1 cellular context compared by ENCODE assay signal in the genomic region with DNA sequence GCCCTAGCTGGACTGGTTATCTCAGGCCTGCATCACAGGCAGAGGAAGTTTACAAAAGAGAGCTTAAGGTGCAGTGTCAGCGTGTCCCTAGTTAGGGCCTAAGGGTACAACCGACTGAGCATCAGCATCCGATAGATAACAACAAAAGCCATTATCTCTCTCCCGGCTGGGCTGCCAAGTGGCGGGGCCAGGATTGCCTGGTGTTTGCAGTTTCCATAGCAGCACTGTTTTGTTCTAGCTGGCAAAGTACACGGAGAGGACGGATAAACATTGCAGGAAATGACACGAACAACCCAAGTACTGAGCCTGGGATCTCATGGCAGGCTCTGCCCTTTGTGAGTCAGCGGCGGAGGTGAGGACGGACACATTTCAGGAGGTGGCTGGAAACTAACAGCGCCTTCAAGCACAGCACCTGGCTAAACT.
TF ChIP-seq lines count a peak whose summit lies in the region.

No MANE protein-coding gene starts in this region.

TF ChIP-seq in K562, 482 proteins besides CTCF, POLR2A, EP300 and RAD21 (continued from another document and continues in another):
- peak; percentile 97 for TF ChIP-seq RREB1 (CRISPR knock-in tag; IDR thresholded peaks at IDR 0.05)
- TF ChIP-seq PRMT5 (CRISPR knock-in tag; IDR thresholded peaks at IDR 0.05), result no peak
- TF ChIP-seq ARID2 (IDR thresholded peaks at IDR 0.05), result no peak
- peak; percentile 70; the same call in 1 of the 2 replicates for TF ChIP-seq ATF7 (IDR thresholded peaks at IDR 0.05)
- TF ChIP-seq CBX5 (IDR thresholded peaks at IDR 0.05; ENCODE audit: borderline replicate concordance, low read depth), result no peak
- TF ChIP-seq STAG1 (CRISPR knock-in tag; IDR thresholded peaks at IDR 0.05; ENCODE audit: borderline replicate concordance), result no peak
- TF ChIP-seq, protein P1, sequence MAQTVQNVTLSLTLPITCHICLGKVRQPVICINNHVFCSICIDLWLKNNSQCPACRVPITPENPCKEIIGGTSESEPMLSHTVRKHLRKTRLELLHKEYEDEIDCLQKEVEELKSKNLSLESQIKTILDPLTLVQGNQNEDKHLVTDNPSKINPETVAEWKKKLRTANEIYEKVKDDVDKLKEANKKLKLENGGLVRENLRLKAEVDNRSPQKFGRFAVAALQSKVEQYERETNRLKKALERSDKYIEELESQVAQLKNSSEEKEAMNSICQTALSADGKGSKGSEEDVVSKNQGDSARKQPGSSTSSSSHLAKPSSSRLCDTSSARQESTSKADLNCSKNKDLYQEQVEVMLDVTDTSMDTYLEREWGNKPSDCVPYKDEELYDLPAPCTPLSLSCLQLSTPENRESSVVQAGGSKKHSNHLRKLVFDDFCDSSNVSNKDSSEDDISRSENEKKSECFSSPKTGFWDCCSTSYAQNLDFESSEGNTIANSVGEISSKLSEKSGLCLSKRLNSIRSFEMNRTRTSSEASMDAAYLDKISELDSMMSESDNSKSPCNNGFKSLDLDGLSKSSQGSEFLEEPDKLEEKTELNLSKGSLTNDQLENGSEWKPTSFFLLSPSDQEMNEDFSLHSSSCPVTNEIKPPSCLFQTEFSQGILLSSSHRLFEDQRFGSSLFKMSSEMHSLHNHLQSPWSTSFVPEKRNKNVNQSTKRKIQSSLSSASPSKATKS (CRISPR knock-in tag; IDR thresholded peaks at IDR 0.05), result no peak
- 0 out of 2 replicates have a peak, but pooled peaks have one; percentile 23 for TF ChIP-seq POLR2G (IDR thresholded peaks at IDR 0.05; ENCODE audit: low read depth, low read length)
- TF ChIP-seq DDX20 (tag; IDR thresholded peaks at IDR 0.05; ENCODE audit: low read depth), result no peak
- no peak for TF ChIP-seq ZKSCAN3 (CRISPR knock-in tag; IDR thresholded peaks at IDR 0.05)
- TF ChIP-seq RBM14 (IDR thresholded peaks at IDR 0.05; ENCODE audit: borderline replicate concordance, insufficient read depth, low read depth, low read length), result no peak
- TF ChIP-seq TCFL5 (CRISPR knock-in tag; conservative IDR thresholded peaks at IDR 0.05), result no peak
- no peak for TF ChIP-seq CBX8 (IDR thresholded peaks at IDR 0.05; ENCODE audit: borderline replicate concordance, extremely low read depth, low read depth, low read length, poor library complexity, severe bottlenecking)
- TF ChIP-seq, protein P2, sequence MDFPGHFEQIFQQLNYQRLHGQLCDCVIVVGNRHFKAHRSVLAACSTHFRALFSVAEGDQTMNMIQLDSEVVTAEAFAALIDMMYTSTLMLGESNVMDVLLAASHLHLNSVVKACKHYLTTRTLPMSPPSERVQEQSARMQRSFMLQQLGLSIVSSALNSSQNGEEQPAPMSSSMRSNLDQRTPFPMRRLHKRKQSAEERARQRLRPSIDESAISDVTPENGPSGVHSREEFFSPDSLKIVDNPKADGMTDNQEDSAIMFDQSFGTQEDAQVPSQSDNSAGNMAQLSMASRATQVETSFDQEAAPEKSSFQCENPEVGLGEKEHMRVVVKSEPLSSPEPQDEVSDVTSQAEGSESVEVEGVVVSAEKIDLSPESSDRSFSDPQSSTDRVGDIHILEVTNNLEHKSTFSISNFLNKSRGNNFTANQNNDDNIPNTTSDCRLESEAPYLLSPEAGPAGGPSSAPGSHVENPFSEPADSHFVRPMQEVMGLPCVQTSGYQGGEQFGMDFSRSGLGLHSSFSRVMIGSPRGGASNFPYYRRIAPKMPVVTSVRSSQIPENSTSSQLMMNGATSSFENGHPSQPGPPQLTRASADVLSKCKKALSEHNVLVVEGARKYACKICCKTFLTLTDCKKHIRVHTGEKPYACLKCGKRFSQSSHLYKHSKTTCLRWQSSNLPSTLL (IDR thresholded peaks at IDR 0.05), result no peak
- peak; percentile 95 to 97 for TF ChIP-seq KDM1A (IDR thresholded peaks at IDR 0.05)
- TF ChIP-seq RHOXF2B (CRISPR knock-in tag; conservative IDR thresholded peaks at IDR 0.05), result no peak
- peak; percentile 44 for TF ChIP-seq EP400 (IDR thresholded peaks at IDR 0.05)
- TF ChIP-seq, protein P3, sequence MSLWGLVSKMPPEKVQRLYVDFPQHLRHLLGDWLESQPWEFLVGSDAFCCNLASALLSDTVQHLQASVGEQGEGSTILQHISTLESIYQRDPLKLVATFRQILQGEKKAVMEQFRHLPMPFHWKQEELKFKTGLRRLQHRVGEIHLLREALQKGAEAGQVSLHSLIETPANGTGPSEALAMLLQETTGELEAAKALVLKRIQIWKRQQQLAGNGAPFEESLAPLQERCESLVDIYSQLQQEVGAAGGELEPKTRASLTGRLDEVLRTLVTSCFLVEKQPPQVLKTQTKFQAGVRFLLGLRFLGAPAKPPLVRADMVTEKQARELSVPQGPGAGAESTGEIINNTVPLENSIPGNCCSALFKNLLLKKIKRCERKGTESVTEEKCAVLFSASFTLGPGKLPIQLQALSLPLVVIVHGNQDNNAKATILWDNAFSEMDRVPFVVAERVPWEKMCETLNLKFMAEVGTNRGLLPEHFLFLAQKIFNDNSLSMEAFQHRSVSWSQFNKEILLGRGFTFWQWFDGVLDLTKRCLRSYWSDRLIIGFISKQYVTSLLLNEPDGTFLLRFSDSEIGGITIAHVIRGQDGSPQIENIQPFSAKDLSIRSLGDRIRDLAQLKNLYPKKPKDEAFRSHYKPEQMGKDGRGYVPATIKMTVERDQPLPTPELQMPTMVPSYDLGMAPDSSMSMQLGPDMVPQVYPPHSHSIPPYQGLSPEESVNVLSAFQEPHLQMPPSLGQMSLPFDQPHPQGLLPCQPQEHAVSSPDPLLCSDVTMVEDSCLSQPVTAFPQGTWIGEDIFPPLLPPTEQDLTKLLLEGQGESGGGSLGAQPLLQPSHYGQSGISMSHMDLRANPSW (CRISPR knock-in tag; IDR thresholded peaks at IDR 0.05), result no peak
- TF ChIP-seq ZNF699 (CRISPR knock-in tag; IDR thresholded peaks at IDR 0.05; ENCODE audit: insufficient replicate concordance), result no peak
- TF ChIP-seq ZNF57 (CRISPR knock-in tag; IDR thresholded peaks at IDR 0.05), result no peak
- TF ChIP-seq MTA3 (IDR thresholded peaks at IDR 0.05; ENCODE audit: borderline replicate concordance), result peak; percentile 74; the same call in 1 of the 2 replicates
- no peak for TF ChIP-seq TAF7 (tag; IDR thresholded peaks at IDR 0.05)
- TF ChIP-seq TCF3 (CRISPR knock-in tag; IDR thresholded peaks at IDR 0.05), result peak; percentile 92
- TF ChIP-seq ERF (CRISPR knock-in tag; IDR thresholded peaks at IDR 0.05), result no peak
- TF ChIP-seq POLR3A (IDR thresholded peaks at IDR 0.05; ENCODE audit: borderline replicate concordance, extremely low read depth, insufficient read depth, insufficient read length), result no peak
- TF ChIP-seq, protein P4, sequence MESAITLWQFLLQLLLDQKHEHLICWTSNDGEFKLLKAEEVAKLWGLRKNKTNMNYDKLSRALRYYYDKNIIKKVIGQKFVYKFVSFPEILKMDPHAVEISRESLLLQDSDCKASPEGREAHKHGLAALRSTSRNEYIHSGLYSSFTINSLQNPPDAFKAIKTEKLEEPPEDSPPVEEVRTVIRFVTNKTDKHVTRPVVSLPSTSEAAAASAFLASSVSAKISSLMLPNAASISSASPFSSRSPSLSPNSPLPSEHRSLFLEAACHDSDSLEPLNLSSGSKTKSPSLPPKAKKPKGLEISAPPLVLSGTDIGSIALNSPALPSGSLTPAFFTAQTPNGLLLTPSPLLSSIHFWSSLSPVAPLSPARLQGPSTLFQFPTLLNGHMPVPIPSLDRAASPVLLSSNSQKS (CRISPR knock-in tag; IDR thresholded peaks at IDR 0.05), result no peak
- no peak; the same call in 1 of the 2 replicates for TF ChIP-seq ZKSCAN1 (IDR thresholded peaks at IDR 0.05; ENCODE audit: low read depth, low read length)
- no peak for TF ChIP-seq HINFP (tag; conservative IDR thresholded peaks at IDR 0.05; ENCODE audit: low read depth)
- peak; percentile 50; the same call in 1 of the 2 replicates for TF ChIP-seq ESRRA (IDR thresholded peaks at IDR 0.05; ENCODE audit: borderline replicate concordance, low read depth)
- TF ChIP-seq, protein P5, sequence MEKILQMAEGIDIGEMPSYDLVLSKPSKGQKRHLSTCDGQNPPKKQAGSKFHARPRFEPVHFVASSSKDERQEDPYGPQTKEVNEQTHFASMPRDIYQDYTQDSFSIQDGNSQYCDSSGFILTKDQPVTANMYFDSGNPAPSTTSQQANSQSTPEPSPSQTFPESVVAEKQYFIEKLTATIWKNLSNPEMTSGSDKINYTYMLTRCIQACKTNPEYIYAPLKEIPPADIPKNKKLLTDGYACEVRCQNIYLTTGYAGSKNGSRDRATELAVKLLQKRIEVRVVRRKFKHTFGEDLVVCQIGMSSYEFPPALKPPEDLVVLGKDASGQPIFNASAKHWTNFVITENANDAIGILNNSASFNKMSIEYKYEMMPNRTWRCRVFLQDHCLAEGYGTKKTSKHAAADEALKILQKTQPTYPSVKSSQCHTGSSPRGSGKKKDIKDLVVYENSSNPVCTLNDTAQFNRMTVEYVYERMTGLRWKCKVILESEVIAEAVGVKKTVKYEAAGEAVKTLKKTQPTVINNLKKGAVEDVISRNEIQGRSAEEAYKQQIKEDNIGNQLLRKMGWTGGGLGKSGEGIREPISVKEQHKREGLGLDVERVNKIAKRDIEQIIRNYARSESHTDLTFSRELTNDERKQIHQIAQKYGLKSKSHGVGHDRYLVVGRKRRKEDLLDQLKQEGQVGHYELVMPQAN (IDR thresholded peaks at IDR 0.05; ENCODE audit: borderline replicate concordance), result no peak
- TF ChIP-seq, protein P6, sequence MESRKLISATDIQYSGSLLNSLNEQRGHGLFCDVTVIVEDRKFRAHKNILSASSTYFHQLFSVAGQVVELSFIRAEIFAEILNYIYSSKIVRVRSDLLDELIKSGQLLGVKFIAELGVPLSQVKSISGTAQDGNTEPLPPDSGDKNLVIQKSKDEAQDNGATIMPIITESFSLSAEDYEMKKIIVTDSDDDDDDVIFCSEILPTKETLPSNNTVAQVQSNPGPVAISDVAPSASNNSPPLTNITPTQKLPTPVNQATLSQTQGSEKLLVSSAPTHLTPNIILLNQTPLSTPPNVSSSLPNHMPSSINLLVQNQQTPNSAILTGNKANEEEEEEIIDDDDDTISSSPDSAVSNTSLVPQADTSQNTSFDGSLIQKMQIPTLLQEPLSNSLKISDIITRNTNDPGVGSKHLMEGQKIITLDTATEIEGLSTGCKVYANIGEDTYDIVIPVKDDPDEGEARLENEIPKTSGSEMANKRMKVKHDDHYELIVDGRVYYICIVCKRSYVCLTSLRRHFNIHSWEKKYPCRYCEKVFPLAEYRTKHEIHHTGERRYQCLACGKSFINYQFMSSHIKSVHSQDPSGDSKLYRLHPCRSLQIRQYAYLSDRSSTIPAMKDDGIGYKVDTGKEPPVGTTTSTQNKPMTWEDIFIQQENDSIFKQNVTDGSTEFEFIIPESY (CRISPR knock-in tag; IDR thresholded peaks at IDR 0.05), result peak; percentile 51; the same call in 1 of the 2 replicates
- TF ChIP-seq ZNF398 (CRISPR knock-in tag; IDR thresholded peaks at IDR 0.05), result no peak
- 0 out of 2 replicates have a peak, but pooled peaks have one; percentile 58 for TF ChIP-seq TRIM28 (IDR thresholded peaks at IDR 0.05)
- no peak for TF ChIP-seq MCM7 (IDR thresholded peaks at IDR 0.05)
